In the genomic region with DNA sequence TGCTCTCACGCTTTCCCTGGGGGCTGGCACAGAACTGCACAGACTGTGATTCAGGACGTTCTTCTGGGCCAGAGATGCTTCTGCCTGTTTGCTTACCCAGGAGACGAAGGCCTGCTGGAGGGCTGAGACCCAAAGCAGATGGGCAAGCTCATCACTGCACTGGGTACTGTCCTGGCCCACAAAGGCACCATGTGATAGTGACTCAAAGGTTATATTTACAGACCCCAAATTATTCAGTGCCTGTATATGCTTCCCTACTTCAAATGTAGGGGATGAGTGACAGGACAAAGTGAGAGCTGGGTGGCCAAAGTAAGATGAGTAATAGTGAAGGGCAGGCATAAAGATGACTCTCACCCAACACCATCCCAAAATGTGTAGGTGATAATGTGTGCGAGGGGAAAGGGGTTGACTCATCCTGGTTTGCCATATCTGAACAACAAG, we compare ENCODE assay signal across 2 cellular contexts.
TF ChIP-seq lines count a peak whose summit lies in the region.

No MANE protein-coding gene starts in this region.

TF ChIP-seq in SK-N-SH, 30 proteins besides CTCF, POLR2A, EP300 and RAD21 (continued from another document):
- TF ChIP-seq, protein P1, sequence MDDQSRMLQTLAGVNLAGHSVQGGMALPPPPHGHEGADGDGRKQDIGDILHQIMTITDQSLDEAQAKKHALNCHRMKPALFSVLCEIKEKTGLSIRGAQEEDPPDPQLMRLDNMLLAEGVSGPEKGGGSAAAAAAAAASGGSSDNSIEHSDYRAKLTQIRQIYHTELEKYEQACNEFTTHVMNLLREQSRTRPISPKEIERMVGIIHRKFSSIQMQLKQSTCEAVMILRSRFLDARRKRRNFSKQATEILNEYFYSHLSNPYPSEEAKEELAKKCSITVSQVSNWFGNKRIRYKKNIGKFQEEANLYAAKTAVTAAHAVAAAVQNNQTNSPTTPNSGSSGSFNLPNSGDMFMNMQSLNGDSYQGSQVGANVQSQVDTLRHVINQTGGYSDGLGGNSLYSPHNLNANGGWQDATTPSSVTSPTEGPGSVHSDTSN (IDR thresholded peaks at IDR 0.05): peak; percentile 53
- TF ChIP-seq SIN3A (IDR thresholded peaks at IDR 0.05; ENCODE audit: borderline replicate concordance, low read depth, low read length): no peak
TF ChIP-seq in SK-N-SH: peak in this region for 2.

TF ChIP-seq in SK-N-SH treated with all-trans-retinoic acid at 6 μM for 48 hours, 23 proteins besides CTCF, POLR2A, EP300 and RAD21 (continued from another document):
- TF ChIP-seq, protein P2, sequence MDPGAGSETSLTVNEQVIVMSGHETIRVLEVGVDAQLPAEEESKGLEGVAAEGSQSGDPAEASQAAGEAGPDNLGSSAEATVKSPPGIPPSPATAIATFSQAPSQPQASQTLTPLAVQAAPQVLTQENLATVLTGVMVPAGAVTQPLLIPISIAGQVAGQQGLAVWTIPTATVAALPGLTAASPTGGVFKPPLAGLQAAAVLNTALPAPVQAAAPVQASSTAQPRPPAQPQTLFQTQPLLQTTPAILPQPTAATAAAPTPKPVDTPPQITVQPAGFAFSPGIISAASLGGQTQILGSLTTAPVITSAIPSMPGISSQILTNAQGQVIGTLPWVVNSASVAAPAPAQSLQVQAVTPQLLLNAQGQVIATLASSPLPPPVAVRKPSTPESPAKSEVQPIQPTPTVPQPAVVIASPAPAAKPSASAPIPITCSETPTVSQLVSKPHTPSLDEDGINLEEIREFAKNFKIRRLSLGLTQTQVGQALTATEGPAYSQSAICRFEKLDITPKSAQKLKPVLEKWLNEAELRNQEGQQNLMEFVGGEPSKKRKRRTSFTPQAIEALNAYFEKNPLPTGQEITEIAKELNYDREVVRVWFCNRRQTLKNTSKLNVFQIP (CRISPR knock-in tag; IDR thresholded peaks at IDR 0.05; ENCODE audit: borderline replicate concordance, low read depth): no peak
- TF ChIP-seq, protein P3, sequence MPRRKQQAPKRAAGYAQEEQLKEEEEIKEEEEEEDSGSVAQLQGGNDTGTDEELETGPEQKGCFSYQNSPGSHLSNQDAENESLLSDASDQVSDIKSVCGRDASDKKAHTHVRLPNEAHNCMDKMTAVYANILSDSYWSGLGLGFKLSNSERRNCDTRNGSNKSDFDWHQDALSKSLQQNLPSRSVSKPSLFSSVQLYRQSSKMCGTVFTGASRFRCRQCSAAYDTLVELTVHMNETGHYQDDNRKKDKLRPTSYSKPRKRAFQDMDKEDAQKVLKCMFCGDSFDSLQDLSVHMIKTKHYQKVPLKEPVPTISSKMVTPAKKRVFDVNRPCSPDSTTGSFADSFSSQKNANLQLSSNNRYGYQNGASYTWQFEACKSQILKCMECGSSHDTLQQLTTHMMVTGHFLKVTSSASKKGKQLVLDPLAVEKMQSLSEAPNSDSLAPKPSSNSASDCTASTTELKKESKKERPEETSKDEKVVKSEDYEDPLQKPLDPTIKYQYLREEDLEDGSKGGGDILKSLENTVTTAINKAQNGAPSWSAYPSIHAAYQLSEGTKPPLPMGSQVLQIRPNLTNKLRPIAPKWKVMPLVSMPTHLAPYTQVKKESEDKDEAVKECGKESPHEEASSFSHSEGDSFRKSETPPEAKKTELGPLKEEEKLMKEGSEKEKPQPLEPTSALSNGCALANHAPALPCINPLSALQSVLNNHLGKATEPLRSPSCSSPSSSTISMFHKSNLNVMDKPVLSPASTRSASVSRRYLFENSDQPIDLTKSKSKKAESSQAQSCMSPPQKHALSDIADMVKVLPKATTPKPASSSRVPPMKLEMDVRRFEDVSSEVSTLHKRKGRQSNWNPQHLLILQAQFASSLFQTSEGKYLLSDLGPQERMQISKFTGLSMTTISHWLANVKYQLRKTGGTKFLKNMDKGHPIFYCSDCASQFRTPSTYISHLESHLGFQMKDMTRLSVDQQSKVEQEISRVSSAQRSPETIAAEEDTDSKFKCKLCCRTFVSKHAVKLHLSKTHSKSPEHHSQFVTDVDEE (CRISPR knock-in tag; IDR thresholded peaks at IDR 0.05): no peak
- TF ChIP-seq, protein P4, sequence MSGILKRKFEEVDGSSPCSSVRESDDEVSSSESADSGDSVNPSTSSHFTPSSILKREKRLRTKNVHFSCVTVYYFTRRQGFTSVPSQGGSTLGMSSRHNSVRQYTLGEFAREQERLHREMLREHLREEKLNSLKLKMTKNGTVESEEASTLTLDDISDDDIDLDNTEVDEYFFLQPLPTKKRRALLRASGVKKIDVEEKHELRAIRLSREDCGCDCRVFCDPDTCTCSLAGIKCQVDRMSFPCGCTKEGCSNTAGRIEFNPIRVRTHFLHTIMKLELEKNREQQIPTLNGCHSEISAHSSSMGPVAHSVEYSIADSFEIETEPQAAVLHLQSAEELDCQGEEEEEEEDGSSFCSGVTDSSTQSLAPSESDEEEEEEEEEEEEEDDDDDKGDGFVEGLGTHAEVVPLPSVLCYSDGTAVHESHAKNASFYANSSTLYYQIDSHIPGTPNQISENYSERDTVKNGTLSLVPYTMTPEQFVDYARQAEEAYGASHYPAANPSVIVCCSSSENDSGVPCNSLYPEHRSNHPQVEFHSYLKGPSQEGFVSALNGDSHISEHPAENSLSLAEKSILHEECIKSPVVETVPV (CRISPR knock-in tag; IDR thresholded peaks at IDR 0.05): no peak
- TF ChIP-seq ISL1 (CRISPR knock-in tag; IDR thresholded peaks at IDR 0.05) (no peak), TCF4 (CRISPR knock-in tag; IDR thresholded peaks at IDR 0.05; ENCODE audit: borderline replicate concordance) (no peak), ZNF70 (CRISPR knock-in tag; IDR thresholded peaks at IDR 0.05) (no peak), ZFP30 (CRISPR knock-in tag; IDR thresholded peaks at IDR 0.05) (no peak), TOX (CRISPR knock-in tag; IDR thresholded peaks at IDR 0.05; ENCODE audit: borderline replicate concordance) (no peak)
- TF ChIP-seq, protein P5, sequence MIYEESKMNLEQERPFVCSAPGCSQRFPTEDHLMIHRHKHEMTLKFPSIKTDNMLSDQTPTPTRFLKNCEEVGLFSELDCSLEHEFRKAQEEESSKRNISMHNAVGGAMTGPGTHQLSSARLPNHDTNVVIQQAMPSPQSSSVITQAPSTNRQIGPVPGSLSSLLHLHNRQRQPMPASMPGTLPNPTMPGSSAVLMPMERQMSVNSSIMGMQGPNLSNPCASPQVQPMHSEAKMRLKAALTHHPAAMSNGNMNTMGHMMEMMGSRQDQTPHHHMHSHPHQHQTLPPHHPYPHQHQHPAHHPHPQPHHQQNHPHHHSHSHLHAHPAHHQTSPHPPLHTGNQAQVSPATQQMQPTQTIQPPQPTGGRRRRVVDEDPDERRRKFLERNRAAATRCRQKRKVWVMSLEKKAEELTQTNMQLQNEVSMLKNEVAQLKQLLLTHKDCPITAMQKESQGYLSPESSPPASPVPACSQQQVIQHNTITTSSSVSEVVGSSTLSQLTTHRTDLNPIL (CRISPR knock-in tag; IDR thresholded peaks at IDR 0.05; ENCODE audit: low read depth): no peak
